In the genomic region with DNA sequence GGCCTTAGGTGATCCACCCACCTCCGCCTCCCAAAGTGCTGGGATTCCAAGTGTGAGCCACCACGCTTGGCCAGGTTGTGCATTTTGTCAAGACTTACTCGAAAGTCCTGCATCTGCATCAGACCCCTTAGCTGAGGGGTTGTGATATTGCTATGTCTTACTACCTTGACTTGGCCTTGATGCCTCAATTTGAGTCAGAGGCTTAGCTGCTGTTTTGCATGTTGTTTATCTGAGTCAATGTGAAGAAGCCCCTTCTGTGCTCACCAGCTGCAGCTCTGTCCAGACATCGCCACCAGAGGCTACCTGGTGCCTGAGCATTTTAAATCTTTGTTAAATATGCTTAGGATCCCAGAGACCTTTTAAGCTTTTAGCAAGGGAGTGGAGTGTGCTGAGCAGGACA, we compare ENCODE assay signal across 16 cellular contexts. TPM values are rescaled to one million over a fixed set of nuclear protein-coding genes. Genes with fewer than 3 reads are reported as not detected.
"Had no signal": no experiment of that assay in that cellular context is flagged by ENCODE, and none has a peak within 500 bp of the region (broad histone marks: within the 10 kb centered on the region; RNA-seq: fewer than 3 reads in every experiment).

No MANE protein-coding gene starts in this region.

- H3K4me2 ChIP-seq: smooth muscle cell had no signal

- H3K4me3 ChIP-seq: ascending aorta, dorsolateral prefrontal cortex, right atrium auricular region, smooth muscle cell, thyroid gland, uterus had no signal

- H3K4me1 ChIP-seq: ascending aorta, right atrium auricular region, thyroid gland, uterus had no signal

- H3K27me3 ChIP-seq: ascending aorta, dorsolateral prefrontal cortex, neutrophil, right atrium auricular region, thyroid gland, uterus had no signal

- ATAC-seq: naive thymus-derived CD4-positive, alpha-beta T cell had no signal

- H3K9me3 ChIP-seq: ascending aorta, neutrophil, right atrium auricular region, thyroid gland, uterus had no signal

- DNase-seq: activated CD4-positive, alpha-beta memory T cell treated with anti-CD3 and anti-CD28 coated beads for 36 hours; activated CD4-positive, CD25-positive, alpha-beta regulatory T cell treated with anti-CD3 and anti-CD28 coated beads, Interleukin-2, amount 50 U/mL, for 72 hours; activated naive CD8-positive, alpha-beta T cell treated with anti-CD3 and anti-CD28 coated beads, Interleukin-2, amount 10 ng/mL, durations not matched to agents 7 days and 5 days; dorsolateral prefrontal cortex; immature natural killer cell; naive thymus-derived CD4-positive, alpha-beta T cell; thyroid gland; uterus had no signal

- H3K27ac ChIP-seq: ascending aorta, dorsolateral prefrontal cortex, neutrophil, right atrium auricular region, thyroid gland, uterus had no signal

- H3K36me3 ChIP-seq: neutrophil, uterus had no signal

RNA-seq across cellular contexts. Expression of a gene that starts 53.4 kb away (rescaled TPM):
- total RNA-seq: activated CD4-positive, alpha-beta memory T cell treated with anti-CD3 and anti-CD28 coated beads for 36 hours; ascending aorta; bronchial epithelial cell; esophagus mucosa; lung microvascular endothelial cell; posterior vena cava; right atrium auricular region; smooth muscle cell; thyroid gland; uterus had no signal
